Comparison of ENCODE assay signal across 1 cellular context in genomic region chr17:75778066-75778860, GRCh38.
TF ChIP-seq lines count a peak whose summit lies in the region.

No MANE protein-coding gene starts in this region.

TF ChIP-seq in K562, 482 proteins besides CTCF, POLR2A, EP300 and RAD21 (continued from another document):
- TF ChIP-seq ZNF12 (CRISPR knock-in tag; IDR thresholded peaks at IDR 0.05) (0 out of 2 replicates have a peak, but pooled peaks have one; percentile 55), ZNF431 (CRISPR knock-in tag; IDR thresholded peaks at IDR 0.05) (0 out of 2 replicates have a peak, but pooled peaks have one; percentile 59)
